Comparison of ENCODE assay signal across 1 cellular context in genomic region chr19:42281175-42282035, GRCh38.
TF ChIP-seq lines count a peak whose summit lies in the region.

No MANE protein-coding gene starts in this region.

TF ChIP-seq in SK-N-SH, 30 proteins besides CTCF, POLR2A, EP300 and RAD21 (continued from another document):
- 0 out of 2 replicates have a peak, but pooled peaks have one; percentile 20 for TF ChIP-seq ZBTB33 (IDR thresholded peaks at IDR 0.05; ENCODE audit: borderline replicate concordance, low read depth)
- TF ChIP-seq TCF12 (IDR thresholded peaks at IDR 0.05): peak; percentile 44; the same call in 1 of the 2 replicates
- TF ChIP-seq RCOR1 (IDR thresholded peaks at IDR 0.05; ENCODE audit: low read length): no peak
- TF ChIP-seq TAF1 (IDR thresholded peaks at IDR 0.05; ENCODE audit: borderline replicate concordance, low read depth, low read length): peak; percentile 41; the same call in 1 of the 2 replicates
- TF ChIP-seq NFIC (IDR thresholded peaks at IDR 0.05; ENCODE audit: borderline replicate concordance): peak; percentile 62
- no peak; the same call in 1 of the 2 replicates for TF ChIP-seq MXI1 (IDR thresholded peaks at IDR 0.05; ENCODE audit: low read depth, low read length)
- TF ChIP-seq FOSL2 (IDR thresholded peaks at IDR 0.05; ENCODE audit: borderline replicate concordance, low read depth): peak; percentile 94; the same call in 1 of the 2 replicates
- no peak for TF ChIP-seq USF2 (IDR thresholded peaks at IDR 0.05; ENCODE audit: borderline replicate concordance, low read depth, low read length)
